Comparison of ENCODE assay signal across 19 cellular contexts in the genomic region with DNA sequence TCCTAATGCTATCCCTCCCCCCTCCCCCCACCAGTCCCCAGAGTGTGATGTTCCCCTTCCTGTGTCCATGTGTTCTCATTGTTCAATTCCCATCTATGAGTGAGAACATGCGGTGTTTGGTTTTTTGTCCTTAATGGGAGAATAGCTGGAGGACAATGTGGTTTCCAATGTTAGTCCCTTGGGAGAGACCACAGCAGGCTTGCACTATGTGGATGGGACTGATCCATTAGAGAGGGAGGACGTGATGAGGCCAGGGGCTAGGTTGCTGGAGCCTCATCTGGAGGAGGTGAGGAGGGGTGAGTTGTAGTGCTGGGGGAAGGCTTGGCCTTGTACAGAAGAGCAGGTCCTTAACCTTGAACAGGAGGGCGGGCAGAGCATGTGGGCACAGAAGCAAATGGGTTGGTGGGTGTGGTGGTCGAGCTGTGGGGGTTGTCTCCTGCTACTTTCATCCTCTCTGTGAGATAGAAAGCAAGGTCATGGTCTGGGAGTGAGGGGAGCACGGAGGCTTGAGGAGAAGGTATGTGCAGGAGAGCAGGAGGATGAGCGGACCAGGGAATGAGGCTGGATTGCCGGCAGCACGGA. TPM values are rescaled to one million over a fixed set of nuclear protein-coding genes. Genes with fewer than 3 reads are reported as not detected.
DNase-seq lines count a peak whose midpoint lies in the region; ATAC-seq and TF ChIP-seq lines count a peak whose summit lies in the region.
"Had no signal": no experiment of that assay in that cellular context is flagged by ENCODE, and none has a peak within 500 bp of the region (broad histone marks: within the 10 kb centered on the region; RNA-seq: fewer than 3 reads in every experiment).

No MANE protein-coding gene starts in this region.

- H3K9ac ChIP-seq in neural progenitor cell, result no peak overlapping the region

- H3K36me3 Mint-ChIP-seq in activated CD8-positive, alpha-beta memory T cell treated with anti-CD3 and anti-CD28 coated beads, Interleukin-2, amount 10 ng/mL, durations not matched to agents 7 days and 5 days, result peaks cover 12% of the 10 kb centered on the region
- H3K36me3 Mint-ChIP-seq in HFFc6 (ENCODE audit: low read depth) (no peaks in the 10 kb centered on the region), neural progenitor cell (peaks cover 24% of the 10 kb centered on the region)
- H3K36me3 Mint-ChIP-seq in activated naive CD8-positive, alpha-beta T cell treated with anti-CD3 and anti-CD28 coated beads for 36 hours, result peaks cover 6% of the 10 kb centered on the region

- no peaks in the 10 kb centered on the region for H3K79me2 ChIP-seq in neural progenitor cell (ENCODE audit: low read depth)

- ATAC-seq in activated CD8-positive, alpha-beta memory T cell treated with anti-CD3 and anti-CD28 coated beads, Interleukin-2, amount 10 ng/mL, durations not matched to agents 7 days and 5 days, result no peak
- no peak for ATAC-seq in HG02884 (IDR thresholded peaks at IDR 0.05; ENCODE audit: unreplicated experiment)
- ATAC-seq: esophagus mucosa had no signal

- H3K4me1 Mint-ChIP-seq in activated CD8-positive, alpha-beta memory T cell treated with anti-CD3 and anti-CD28 coated beads, Interleukin-2, amount 10 ng/mL, durations not matched to agents 7 days and 5 days, result peaks cover 21% of the 10 kb centered on the region
- H3K4me1 Mint-ChIP-seq in HFFc6 (ENCODE audit: low read depth), result peaks cover 28% of the 10 kb centered on the region
- peaks cover 14% of the 10 kb centered on the region for H3K4me1 Mint-ChIP-seq in activated naive CD8-positive, alpha-beta T cell treated with anti-CD3 and anti-CD28 coated beads for 36 hours
- H3K4me1 Mint-ChIP-seq in neural progenitor cell, result peaks cover 38% of the 10 kb centered on the region

- 86% methylated on average over 8 of the region's 8 CpGs for WGBS in suprapubic skin

- no peaks in the 10 kb centered on the region for H3K27me3 Mint-ChIP-seq in activated CD8-positive, alpha-beta memory T cell treated with anti-CD3 and anti-CD28 coated beads, Interleukin-2, amount 10 ng/mL, durations not matched to agents 7 days and 5 days
- peaks cover 4% of the 10 kb centered on the region for H3K27me3 Mint-ChIP-seq in HFFc6 (ENCODE audit: insufficient read depth)
- no peaks in the 10 kb centered on the region for H3K27me3 Mint-ChIP-seq in activated naive CD8-positive, alpha-beta T cell treated with anti-CD3 and anti-CD28 coated beads for 36 hours
- peaks cover 5% of the 10 kb centered on the region for H3K27me3 Mint-ChIP-seq in neural progenitor cell (ENCODE audit: insufficient read depth, low read depth)

- no peaks in the 10 kb centered on the region for H3K27me3 ChIP-seq in neural progenitor cell
- no peaks in the 10 kb centered on the region for H3K27me3 ChIP-seq in suprapubic skin
- no peaks in the 10 kb centered on the region for H3K27me3 ChIP-seq in WERI-Rb-1 (ENCODE audit: insufficient read depth, low read depth, severe bottlenecking)
- H3K27me3 ChIP-seq: uterus had no signal

- no peaks in the 10 kb centered on the region for H3F3A ChIP-seq in neural progenitor cell (ENCODE audit: low read depth)

- H3K4me3 ChIP-seq in neural progenitor cell, result no peak overlapping the region
- H3K4me3 ChIP-seq in suprapubic skin, result no peak overlapping the region
- H3K4me3 ChIP-seq in WERI-Rb-1 (ENCODE audit: low read depth, low read length), result no peak overlapping the region
- H3K4me3 ChIP-seq: GM12878, uterus had no signal

- TF ChIP-seq CTCF in HFFc6 (IDR thresholded peaks at IDR 0.05) (no peak), neural progenitor cell (IDR thresholded peaks at IDR 0.05) (no peak), suprapubic skin (IDR thresholded peaks at IDR 0.05) (no peak), WERI-Rb-1 (IDR thresholded peaks at IDR 0.05; ENCODE audit: low read depth, low read length) (no peak)

- no peak for TF ChIP-seq EP300 in suprapubic skin (IDR thresholded peaks at IDR 0.05)

- H4K20me1 ChIP-seq in neural progenitor cell (ENCODE audit: low read depth), result peaks cover 6% of the 10 kb centered on the region

- no peak for TF ChIP-seq POLR2A in suprapubic skin (IDR thresholded peaks at IDR 0.05)

- H2AFZ ChIP-seq in neural progenitor cell (replicated peaks), result no peak overlapping the region

- H3K27ac Mint-ChIP-seq in activated CD8-positive, alpha-beta memory T cell treated with anti-CD3 and anti-CD28 coated beads, Interleukin-2, amount 10 ng/mL, durations not matched to agents 7 days and 5 days, result peak overlapping the region; percentile 6
- H3K27ac Mint-ChIP-seq in HFFc6 (0 out of 2 replicates have a peak overlapping the region, but pooled peaks have one; percentile 63), neural progenitor cell (peak overlapping the region; percentile 61)
- peak overlapping the region; percentile 80 for H3K27ac Mint-ChIP-seq in activated naive CD8-positive, alpha-beta T cell treated with anti-CD3 and anti-CD28 coated beads for 36 hours

- no peaks in the 10 kb centered on the region for H3K9me3 Mint-ChIP-seq in activated CD8-positive, alpha-beta memory T cell treated with anti-CD3 and anti-CD28 coated beads, Interleukin-2, amount 10 ng/mL, durations not matched to agents 7 days and 5 days (ENCODE audit: low read depth)
- H3K9me3 Mint-ChIP-seq in HFFc6 (no peaks in the 10 kb centered on the region), neural progenitor cell (no peaks in the 10 kb centered on the region)
- H3K9me3 Mint-ChIP-seq in activated naive CD8-positive, alpha-beta T cell treated with anti-CD3 and anti-CD28 coated beads for 36 hours, result no peaks in the 10 kb centered on the region

- H3K36me3 ChIP-seq in neural progenitor cell (no peaks in the 10 kb centered on the region), suprapubic skin (no peaks in the 10 kb centered on the region), WERI-Rb-1 (peaks cover 44% of the 10 kb centered on the region)
- H3K36me3 ChIP-seq: uterus had no signal

- H3K4me2 ChIP-seq in neural progenitor cell, result no peak overlapping the region

- no peak overlapping the region for H3K4me3 Mint-ChIP-seq in activated CD8-positive, alpha-beta memory T cell treated with anti-CD3 and anti-CD28 coated beads, Interleukin-2, amount 10 ng/mL, durations not matched to agents 7 days and 5 days
- no peak overlapping the region for H3K4me3 Mint-ChIP-seq in HFFc6
- no peak overlapping the region for H3K4me3 Mint-ChIP-seq in activated naive CD8-positive, alpha-beta T cell treated with anti-CD3 and anti-CD28 coated beads for 36 hours
- H3K4me3 Mint-ChIP-seq in neural progenitor cell, result no peak overlapping the region

- DNase-seq in activated CD8-positive, alpha-beta memory T cell treated with anti-CD3 and anti-CD28 coated beads, Interleukin-2, amount 10 ng/mL, durations not matched to agents 7 days and 5 days, result no peak
- no peak for DNase-seq in activated CD8-positive, alpha-beta memory T cell treated with anti-CD3 and anti-CD28 coated beads for 24 hours
- DNase-seq in HFFc6, result no peak
- no peak for DNase-seq in activated naive CD8-positive, alpha-beta T cell treated with anti-CD3 and anti-CD28 coated beads for 36 hours
- no peak for DNase-seq in neural progenitor cell (ENCODE audit: low spot score)
- no peak for DNase-seq in suprapubic skin (ENCODE audit: low spot score in 2 of 2)
- DNase-seq in WERI-Rb-1, result no peak
- DNase-seq: ACHN; activated CD4-positive, alpha-beta T cell treated with anti-CD3 and anti-CD28 coated beads for 48 hours; activated effector memory CD4-positive, alpha-beta T cell treated with Interleukin-2 at 50 U/mL for 16 hours; dermis blood vessel endothelial cell; GOT3; NCI-H1436; NCI-H345; stimulated activated CD4-positive, alpha-beta T cell treated with anti-CD3 and anti-CD28 coated beads, Interleukin-15, amount 100 ng/mL, for 24 hours; uterus had no signal

- H3K27ac ChIP-seq in neural progenitor cell (no peak overlapping the region), suprapubic skin (no peak overlapping the region), WERI-Rb-1 (no peak overlapping the region)
- H3K27ac ChIP-seq: uterus had no signal

- H3K9me3 ChIP-seq in neural progenitor cell (ENCODE audit: low read depth) (no peaks in the 10 kb centered on the region), suprapubic skin (no peaks in the 10 kb centered on the region), WERI-Rb-1 (ENCODE audit: severe bottlenecking) (no peaks in the 10 kb centered on the region)
- H3K9me3 ChIP-seq: uterus had no signal

- H3K4me1 ChIP-seq in neural progenitor cell (no peaks in the 10 kb centered on the region), suprapubic skin (peaks cover 6% of the 10 kb centered on the region)
- H3K4me1 ChIP-seq: uterus had no signal

- CTCF ChIA-PET in activated CD8-positive, alpha-beta memory T cell treated with anti-CD3 and anti-CD28 coated beads, Interleukin-2, amount 10 ng/mL, durations not matched to agents 7 days and 5 days (lab: Charles Lee), result interaction anchor here (1.1 to 2.4 kb wide), 9 partner anchors 10 to 124 kb away, joined by 3 to 13 read pairs (median 6); a partner anchor contains a TSS

RNA-seq across cellular contexts. Expression of a gene that starts 11.4 kb away (rescaled TPM):
- total RNA-seq in activated CD8-positive, alpha-beta memory T cell treated with anti-CD3 and anti-CD28 coated beads, Interleukin-2, amount 10 ng/mL, durations not matched to agents 7 days and 5 days, result 100 to 1,000 TPM; 130 to 135 TPM
- total RNA-seq in HFFc6 (2021; fragmentation: NEBNext Ultra II Directional; extraction: Animal tissue kit (Norgen Biotek cat#: 25700)), result 10 to 100 TPM; 29.3 to 42.1 (median 37.6) TPM
- 10 to 100 TPM; 68.1 to 74.8 TPM for total RNA-seq in activated naive CD8-positive, alpha-beta T cell treated with anti-CD3 and anti-CD28 coated beads for 36 hours
- total RNA-seq in neural progenitor cell (ENCODE audit: low replicate concordance) (64.0 and 145 TPM in 2 replicates), suprapubic skin (100 to 1,000 TPM in 3 of 4 donors, 10 to 100 TPM in 1; 97.5 to 160 (median 146) TPM)

RNA-seq across cellular contexts. Expression of a gene that starts 21.1 kb away (rescaled TPM):
- 10 to 100 TPM; 25.3 to 27.9 TPM for total RNA-seq in activated CD8-positive, alpha-beta memory T cell treated with anti-CD3 and anti-CD28 coated beads, Interleukin-2, amount 10 ng/mL, durations not matched to agents 7 days and 5 days
- total RNA-seq in HFFc6 (2021; fragmentation: NEBNext Ultra II Directional; extraction: Animal tissue kit (Norgen Biotek cat#: 25700)), result 10 to 100 TPM in 2 of 6 experiments, 1 to 10 TPM in 4; 8.9 to 10.4 (median 9.1) TPM
- 10 to 100 TPM; 14.4 to 15.8 TPM for total RNA-seq in activated naive CD8-positive, alpha-beta T cell treated with anti-CD3 and anti-CD28 coated beads for 36 hours
- total RNA-seq in neural progenitor cell (ENCODE audit: low replicate concordance) (8.8 and 19.7 TPM in 2 replicates), suprapubic skin (10 to 100 TPM; 10.1 to 22.0 (median 15.2) TPM)

Comparison
In these comparisons a context has a peak if more than half of its experiments do, and no peak if none do; other contexts are left out.
1. H3K27ac Mint-ChIP-seq: peak in every context shown above with its lines; median percentile 80 in activated naive CD8-positive, alpha-beta T cell treated with anti-CD3 and anti-CD28 coated beads for 36 hours; 63 in HFFc6; 61 in neural progenitor cell; 6 in activated CD8-positive, alpha-beta memory T cell treated with anti-CD3 and anti-CD28 coated beads, Interleukin-2, amount 10 ng/mL, durations not matched to agents 7 days and 5 days.